18 cellular contexts compared by ENCODE assay signal in the genomic region with DNA sequence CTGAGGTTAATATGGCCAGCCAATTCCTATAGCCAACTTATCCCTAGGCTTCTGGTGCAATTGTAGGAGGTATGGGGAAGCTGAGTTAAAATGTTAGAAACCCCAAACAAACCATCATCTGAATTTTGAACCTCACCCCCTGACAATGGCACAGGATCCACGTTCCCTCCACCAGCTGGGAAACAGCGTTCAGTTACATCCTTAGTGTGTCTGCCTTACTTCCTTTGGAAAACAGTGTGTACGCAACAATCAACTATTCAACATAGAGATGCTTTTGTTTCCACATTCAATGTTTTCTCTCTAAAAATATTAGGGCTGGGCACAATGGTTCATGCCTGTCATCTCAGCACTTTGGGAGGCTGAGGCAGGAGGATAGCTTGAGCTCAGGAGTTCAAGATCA.
DNase-seq lines count a peak whose midpoint lies in the region; TF ChIP-seq lines count a peak whose summit lies in the region.
"Had no signal": no experiment of that assay in that cellular context is flagged by ENCODE, and none has a peak within 500 bp of the region (broad histone marks: within the 10 kb centered on the region; RNA-seq: fewer than 3 reads in every experiment).

No MANE protein-coding gene starts in this region.

- H3K9ac ChIP-seq in skeletal muscle tissue (ENCODE audit: low read depth in 1 of 3, low read length in 3 of 3) = no peak overlapping the region

- no peaks in the 10 kb centered on the region for H3K27me3 Mint-ChIP-seq in brain

- H3K4me3 ChIP-seq in SJCRH30 = no peak overlapping the region
- H3K4me3 ChIP-seq in skeletal muscle tissue (ENCODE audit: low read length in 3 of 3) = no peak overlapping the region
- H3K4me3 ChIP-seq: A549, Peyer's patch had no signal

- peak overlapping the region in 3 of 5 experiments; percentile 28 to 93 (median 91) for H3K27ac Mint-ChIP-seq in brain
- H3K27ac Mint-ChIP-seq: B cell, IgD-negative memory B cell had no signal

- no peaks in the 10 kb centered on the region for H3K27me3 ChIP-seq in SJCRH30
- H3K27me3 ChIP-seq in skeletal muscle tissue (ENCODE audit: control insufficient read depth in 3 of 3, insufficient read depth in 3 of 3, low read length in 3 of 3) = no peaks in the 10 kb centered on the region
- H3K27me3 ChIP-seq: Peyer's patch had no signal

- no peaks in the 10 kb centered on the region for H3K9me3 Mint-ChIP-seq in brain
- H3K9me3 Mint-ChIP-seq: CD14-positive monocyte, IgD-negative memory B cell had no signal

- H3K27ac ChIP-seq in SJCRH30 (peak overlapping the region; percentile 74), skeletal muscle tissue (ENCODE audit: low read depth, low read length) (peak overlapping the region; percentile 21)
- H3K27ac ChIP-seq: A549, Peyer's patch had no signal

- H3K4me3 Mint-ChIP-seq in brain = no peak overlapping the region
- H3K4me3 Mint-ChIP-seq: B cell, CD14-positive monocyte, IgD-negative memory B cell had no signal

- H3K36me3 ChIP-seq in SJCRH30 (no peaks in the 10 kb centered on the region), skeletal muscle tissue (ENCODE audit: control insufficient read depth in 3 of 3, insufficient read depth in 3 of 3, low read length in 3 of 3) (peaks cover 0 to 12% (median 3%) of the 10 kb centered on the region in 3 donors)
- H3K36me3 ChIP-seq: Peyer's patch had no signal

- H3K4me1 ChIP-seq in SJCRH30 = peaks cover 55% of the 10 kb centered on the region
- H3K4me1 ChIP-seq in skeletal muscle tissue (ENCODE audit: control insufficient read depth in 3 of 3, insufficient read depth in 3 of 3, low read length in 3 of 3) = peaks cover 40 to 59% (median 43%) of the 10 kb centered on the region in 3 donors
- H3K4me1 ChIP-seq: A549, Peyer's patch had no signal

- H3K36me3 Mint-ChIP-seq in brain = peaks cover 13% of the 10 kb centered on the region
- H3K36me3 Mint-ChIP-seq: CD14-positive monocyte, IgD-negative memory B cell had no signal

- DNase-seq in SJCRH30 (no peak), lung microvascular endothelial cell (ENCODE audit: low read depth in 2 of 2) (peak; percentile 23 to 88), SW480 (ENCODE audit: low spot score) (no peak), NCI-H1048 (lab: John Stamatoyannopoulos, UW) (no peak)
- DNase-seq in stimulated activated naive CD4-positive, alpha-beta T cell (lab: John Stamatoyannopoulos, UW) = no peak
- DNase-seq: NCI-H1105 treated with DMSO at 0.1 percent for 48 hours, NCI-H2081, NCI-H2171, NCI-H345, NCI-H524, NCI-H774, Peyer's patch had no signal

- no peak for TF ChIP-seq CTCF in brain (conservative IDR thresholded peaks at IDR 0.05)

- H3K4me1 Mint-ChIP-seq in brain = peaks cover 88% of the 10 kb centered on the region
- H3K4me1 Mint-ChIP-seq: B cell had no signal

- H3K9me3 ChIP-seq in SJCRH30 (replicated peaks) (no peaks in the 10 kb centered on the region), skeletal muscle tissue (ENCODE audit: control insufficient read depth in 3 of 3, low read length in 3 of 3) (no peaks in the 10 kb centered on the region)
- H3K9me3 ChIP-seq: A549, Peyer's patch had no signal

Comparison
In these comparisons a context has a peak if more than half of its experiments do, and no peak if none do; other contexts are left out.
1. DNase-seq: peak in lung microvascular endothelial cell (2 of 2); none in SJCRH30 (0 of 2), stimulated activated naive CD4-positive, alpha-beta T cell (0 of 6), SW480 (single experiment) and NCI-H1048 (single experiment).